25 cellular contexts compared by ENCODE assay signal in the genomic region with DNA sequence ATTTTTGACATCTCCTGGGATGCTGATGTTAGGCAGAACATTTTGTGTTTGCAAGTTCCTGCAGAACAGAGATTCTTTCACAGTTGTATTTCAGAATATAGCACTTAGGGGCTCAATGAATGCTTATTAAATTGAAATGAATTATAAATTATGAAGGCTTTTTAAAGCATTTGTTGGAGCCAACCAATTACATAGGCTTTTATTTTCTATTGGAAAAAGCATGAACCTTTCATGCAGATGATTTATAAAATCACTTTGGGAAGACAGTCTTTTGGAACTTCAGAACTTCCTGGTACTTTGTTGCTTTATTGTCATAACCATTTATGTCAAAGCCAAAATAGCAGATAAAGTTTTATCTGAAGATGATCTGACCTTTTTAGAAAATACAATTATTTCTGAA.
"Had no signal": no experiment of that assay in that cellular context is flagged by ENCODE, and none has a peak within 500 bp of the region (broad histone marks: within the 10 kb centered on the region; RNA-seq: fewer than 3 reads in every experiment).

No MANE protein-coding gene starts in this region.

- H3K79me2 ChIP-seq: parathyroid adenoma had no signal

- H3K9me3 ChIP-seq: ovary, psoas muscle, right lobe of liver, sigmoid colon, stomach, thoracic aorta, thyroid gland, tibial nerve, upper lobe of left lung, vagina had no signal

- H2AFZ ChIP-seq: neural progenitor cell, parathyroid adenoma had no signal

- H3K4me1 ChIP-seq: neural progenitor cell, parathyroid adenoma, psoas muscle, right lobe of liver, sigmoid colon, thyroid gland, tibial nerve, upper lobe of left lung, vagina had no signal

- DNase-seq: natural killer cell; occipital lobe; ovary; posterior cingulate gyrus; psoas muscle; right cardiac atrium; right lobe of liver; sigmoid colon; small intestine; stimulated activated CD4-positive, alpha-beta T cell treated with anti-CD3 and anti-CD28 coated beads, Interleukin-15, amount 100 ng/mL, for 24 hours; stimulated activated CD4-positive, alpha-beta T cell treated with anti-CD3 and anti-CD28 coated beads, Interleukin-2, amount 100 ng/mL, for 24 hours; stimulated activated CD4-positive, alpha-beta T cell treated with anti-CD3 and anti-CD28 coated beads, Interleukin-2, amount 100 ng/mL, for 48 hours; stimulated activated CD4-positive, alpha-beta T cell treated with anti-CD3 and anti-CD28 coated beads, Interleukin-4, amount 100 ng/mL, for 24 hours; stimulated activated naive B cell treated with anti-CD40 and anti-IgM and Interleukin-4, amounts not matched to agents 10 μg/mL and 1 μg/mL and 100 μg/mL, for 72 hours; stimulated activated naive CD4-positive, alpha-beta T cell treated with Interleukin-2 at 50 U/mL for 16 hours; stomach; thyroid gland; trophoblast cell; upper lobe of left lung had no signal

- H3K27ac ChIP-seq: neural progenitor cell, ovary, parathyroid adenoma, psoas muscle, right lobe of liver, sigmoid colon, stomach, thoracic aorta, thyroid gland, tibial nerve, upper lobe of left lung, vagina had no signal

- H3K36me3 ChIP-seq: neural progenitor cell, ovary, right lobe of liver had no signal

- H3K9ac ChIP-seq: neural progenitor cell, parathyroid adenoma had no signal

- H3K4me2 ChIP-seq: neural progenitor cell had no signal

- H3K4me3 ChIP-seq: neural progenitor cell, ovary, psoas muscle, right lobe of liver, sigmoid colon, stomach, thoracic aorta, thyroid gland, tibial nerve, upper lobe of left lung, vagina had no signal

- H3K27me3 ChIP-seq: neural progenitor cell, ovary, right lobe of liver, sigmoid colon, stomach, thyroid gland, tibial nerve, upper lobe of left lung, vagina had no signal

- ATAC-seq: natural killer cell; psoas muscle; right cardiac atrium; right lobe of liver; stimulated activated effector memory CD8-positive, alpha-beta T cell treated with anti-CD3 and anti-CD28 coated beads, Interleukin-12 subunit alpha, Interleukin-12 subunit beta, amount 100 ng/mL, for 72 hours; stimulated activated naive B cell treated with anti-CD40 and anti-IgM and Interleukin-4, amounts not matched to agents 10 μg/mL and 1 μg/mL and 100 μg/mL, for 72 hours had no signal
